In genomic region chr5:78265163-78265562, GRCh38 we compare ENCODE assay signal across 28 cellular contexts.
"Had no signal": no experiment of that assay in that cellular context is flagged by ENCODE, and none has a peak within 500 bp of the region (broad histone marks: within the 10 kb centered on the region; RNA-seq: fewer than 3 reads in every experiment).

No MANE protein-coding gene starts in this region.

- H3K27me3 Mint-ChIP-seq: naive B cell; natural killer cell treated with Interleukin-12 subunit alpha and Interleukin-12 subunit beta and Interleukin-15 and Interleukin-18, amount 100 ng/mL, for 72 hours; stimulated activated naive CD8-positive, alpha-beta T cell treated with anti-CD3 and anti-CD28 coated beads, Interleukin-15, Interleukin-2, amounts not matched to agents 100 ng/mL and 50 ng/mL, for 24 hours had no signal

- H3K27ac ChIP-seq: left ventricle myocardium inferior, pancreas, prostate gland, sigmoid colon, spleen, suprapubic skin, thoracic aorta, tibial artery, upper lobe of right lung had no signal

- H3K4me3 ChIP-seq: left ventricle myocardium inferior, lung, pancreas, prostate gland, sigmoid colon, spleen, suprapubic skin, thoracic aorta, tibial artery, upper lobe of right lung had no signal

- ATAC-seq: natural killer cell treated with Interleukin-12 subunit alpha and Interleukin-12 subunit beta and Interleukin-15 and Interleukin-18, amount 100 ng/mL, for 72 hours; pancreas; right cardiac atrium; stimulated activated effector memory CD8-positive, alpha-beta T cell treated with anti-CD3 and anti-CD28 coated beads, Interleukin-12 subunit alpha, Interleukin-12 subunit beta, amount 100 ng/mL, for 72 hours; upper lobe of right lung had no signal

- H3K4me1 ChIP-seq: pancreas, prostate gland, suprapubic skin had no signal

- H3K4me1 Mint-ChIP-seq: stimulated activated effector memory CD8-positive, alpha-beta T cell treated with anti-CD3 and anti-CD28 coated beads, Interleukin-12 subunit alpha, Interleukin-12 subunit beta, amount 100 ng/mL, for 72 hours had no signal

- H3K4me3 Mint-ChIP-seq: immature natural killer cell; mesothelial cell of epicardium; naive B cell; natural killer cell treated with Interleukin-12 subunit alpha and Interleukin-12 subunit beta and Interleukin-15 and Interleukin-18, amount 100 ng/mL, for 72 hours; stimulated activated effector memory CD8-positive, alpha-beta T cell treated with anti-CD3 and anti-CD28 coated beads, Interleukin-12 subunit alpha, Interleukin-12 subunit beta, amount 100 ng/mL, for 72 hours; stimulated activated naive CD8-positive, alpha-beta T cell treated with anti-CD3 and anti-CD28 coated beads, Interleukin-15, Interleukin-2, amounts not matched to agents 100 ng/mL and 50 ng/mL, for 24 hours had no signal

- H3K27me3 ChIP-seq: pancreas, sigmoid colon, spleen, suprapubic skin, tibial artery, upper lobe of right lung had no signal

- FAIRE-seq: islet of Langerhans, pancreas, small intestine, urothelium cell line had no signal

- DNase-seq: hypothalamus; immature natural killer cell; left ventricle myocardium inferior; mesendoderm; naive B cell; nucleus accumbens; pancreas; posterior cingulate gyrus; retina; right cardiac atrium; sigmoid colon; small intestine; spleen; stimulated activated CD4-positive, alpha-beta T cell treated with anti-CD3 and anti-CD28 coated beads, Interleukin-4, amount 100 ng/mL, for 24 hours; stimulated activated naive CD4-positive, alpha-beta T cell; tibial artery; trophoblast cell; upper lobe of right lung had no signal

- H3K27ac Mint-ChIP-seq: mesothelial cell of epicardium; natural killer cell treated with Interleukin-12 subunit alpha and Interleukin-12 subunit beta and Interleukin-15 and Interleukin-18, amount 100 ng/mL, for 72 hours; stimulated activated effector memory CD8-positive, alpha-beta T cell treated with anti-CD3 and anti-CD28 coated beads, Interleukin-12 subunit alpha, Interleukin-12 subunit beta, amount 100 ng/mL, for 72 hours; stimulated activated naive CD8-positive, alpha-beta T cell treated with anti-CD3 and anti-CD28 coated beads, Interleukin-15, Interleukin-2, amounts not matched to agents 100 ng/mL and 50 ng/mL, for 24 hours had no signal

- H3K9me3 ChIP-seq: left ventricle myocardium inferior, pancreas, prostate gland, sigmoid colon, spleen, suprapubic skin, thoracic aorta, tibial artery, upper lobe of right lung had no signal

- H3K36me3 ChIP-seq: prostate gland, thoracic aorta had no signal

- H3K9me3 Mint-ChIP-seq: immature natural killer cell; mesothelial cell of epicardium; naive B cell; natural killer cell treated with Interleukin-12 subunit alpha and Interleukin-12 subunit beta and Interleukin-15 and Interleukin-18, amount 100 ng/mL, for 72 hours; stimulated activated effector memory CD8-positive, alpha-beta T cell treated with anti-CD3 and anti-CD28 coated beads, Interleukin-12 subunit alpha, Interleukin-12 subunit beta, amount 100 ng/mL, for 72 hours; stimulated activated naive CD8-positive, alpha-beta T cell treated with anti-CD3 and anti-CD28 coated beads, Interleukin-15, Interleukin-2, amounts not matched to agents 100 ng/mL and 50 ng/mL, for 24 hours had no signal
